22 cellular contexts compared by ENCODE assay signal in the genomic region with DNA sequence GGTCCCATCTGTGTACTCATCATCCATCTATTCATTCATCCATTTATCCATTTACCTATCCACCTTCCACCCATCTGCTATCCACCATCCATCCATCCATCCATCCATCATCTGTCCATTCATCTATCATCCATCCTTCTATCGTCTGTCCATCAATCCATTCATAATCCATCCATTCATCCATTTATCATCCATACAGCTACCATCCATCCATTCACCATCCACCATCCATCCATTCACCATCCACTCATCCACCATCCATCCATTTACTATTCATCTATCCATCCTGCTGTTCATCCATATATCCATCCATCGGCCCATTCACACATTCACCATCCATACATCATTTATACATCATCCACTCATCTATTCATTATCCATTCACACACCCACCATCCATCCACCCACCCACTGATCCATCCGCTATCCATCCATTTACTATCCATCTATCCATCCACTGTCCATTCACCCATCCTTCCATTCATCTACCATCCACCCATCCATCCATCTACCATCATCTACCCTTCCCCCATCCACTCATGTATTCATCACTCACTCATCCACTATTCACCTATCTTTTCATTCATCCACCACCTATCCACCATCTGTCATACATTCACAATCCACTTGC.
A peak's percentile ranks its signal among the peaks of the same experiment; 100 is the strongest.
DNase-seq lines count a peak whose midpoint lies in the region; ATAC-seq, FAIRE-seq and TF ChIP-seq lines count a peak whose summit lies in the region.
"Had no signal": no experiment of that assay in that cellular context is flagged by ENCODE, and none has a peak within 500 bp of the region (broad histone marks: within the 10 kb centered on the region; RNA-seq: fewer than 3 reads in every experiment).

No MANE protein-coding gene starts in this region.

- H3K9me3 ChIP-seq in HEK293 (ENCODE audit: control insufficient read depth, insufficient read depth, low read depth, low read length) (no peaks in the 10 kb centered on the region), IMR-90 (ENCODE audit: control insufficient read depth, insufficient read depth, low read length) (peaks cover 10% of the 10 kb centered on the region; the same call in 1 of the 2 replicates), H1 (ENCODE audit: insufficient read depth in 2 of 2, low read depth in 1 of 2, low read length in 1 of 2) (peaks cover 7 to 9% of the 10 kb centered on the region in 2 experiments; a peak in 3 of 4 replicates)

- no peak for FAIRE-seq in H1 (lab: Jason Lieb, UNC)
- FAIRE-seq in urothelium cell line (lab: Jason Lieb, UNC), result peak; percentile 81
- FAIRE-seq: A204.1, GM12878, GM19239 had no signal

- H3K4ac ChIP-seq in IMR-90 (ENCODE audit: low read depth, low read length), result no peak overlapping the region
- H3K4ac ChIP-seq in H1 (replicated peaks; ENCODE audit: insufficient read length, low read depth, low read length), result no peak overlapping the region

- H2BK5ac ChIP-seq in IMR-90 (ENCODE audit: low read depth, low read length, poor library complexity, severe bottlenecking) (peak overlapping the region; percentile 49), H1 (ENCODE audit: low read depth, low read length) (no peak overlapping the region)

- BruUV-seq in IMR-90 (replicated peaks; lab: Mats Ljungman, UMichigan), result no TSS peak

- H3K9me3 Mint-ChIP-seq in immature natural killer cell, result peaks cover 0 to 7% (median 4%) of the 10 kb centered on the region in 6 donors
- H3K9me3 Mint-ChIP-seq: CD8-positive, alpha-beta T cell had no signal

- H3K23me2 ChIP-seq in H1 (ENCODE audit: low read depth, low read length), result peaks cover 11% of the 10 kb centered on the region; the same call in 1 of the 2 replicates

- WGBS in IMR-90 (ENCODE audit: extremely low coverage in 2 of 2, insufficient read length in 1 of 2), 2 experiments, result 89 to 100% methylated on average over 3 of the region's 3 CpGs
- 88 to 100% methylated on average over 2 to 3 of the region's 3 CpGs for WGBS in H1 (ENCODE audit: extremely low coverage in 1 of 2, insufficient coverage in 1 of 2, insufficient read length in 1 of 2, insufficient replicate concordance in 2 of 2, low coverage in 1 of 2, low lambda C conversion rate in 2 of 2, missing lambda C conversion rate in 1 of 2), 2 experiments

- H2BK12ac ChIP-seq in H1 (ENCODE audit: low read depth, low read length), result no peak overlapping the region

- H3K36me3 ChIP-seq in HEK293 (ENCODE audit: control insufficient read depth in 2 of 2, insufficient read depth in 1 of 2, low read length in 2 of 2) (no peaks in the 10 kb centered on the region; a peak in 1 of 3 replicates), IMR-90 (ENCODE audit: control insufficient read depth, insufficient read depth, low read length) (no peaks in the 10 kb centered on the region), H1 (ENCODE audit: control insufficient read depth in 2 of 4, insufficient read depth in 4 of 4, low read length in 3 of 4) (no peaks in the 10 kb centered on the region; a peak in 1 of 8 replicates)

- POLR2A ChIA-PET in HEK293 (lab: Yijun Ruan, JAX), result no interaction called here
- POLR2A ChIA-PET in IMR-90 (lab: Charles Lee; ENCODE audit: unreplicated experiment), result no interaction called here
- POLR2A ChIA-PET in H1 (lab: Charles Lee; ENCODE audit: partially characterized antibody), result interaction anchor here (1.6 kb wide), 1 partner anchor 20 kb away, joined by 3 read pairs; no protein-coding TSS in a partner anchor

- no peaks in the 10 kb centered on the region for H3K27me3 ChIP-seq in IMR-90 (ENCODE audit: control insufficient read depth, insufficient read depth, low read length)
- H3K27me3 ChIP-seq in H1 (replicated peaks in 1 of 4; ENCODE audit: control insufficient read depth in 3 of 4, extremely low read depth in 1 of 4, insufficient read depth in 3 of 4, low read length in 3 of 4), result no peaks in the 10 kb centered on the region; a peak in 1 of 7 replicates
- H3K27me3 ChIP-seq: BLaER1 had no signal

- H3K18ac ChIP-seq in IMR-90 (ENCODE audit: low read depth, low read length) (no peak overlapping the region), H1 (ENCODE audit: extremely low read depth, low read length) (no peak overlapping the region)

- in situ Hi-C loops in IMR-90 (cut with MboI; ENCODE audit: low sequenced_read_pairs), result no loop called here

- H4K5ac ChIP-seq in IMR-90 (ENCODE audit: low read depth, low read length) (no peak overlapping the region), H1 (ENCODE audit: insufficient read length, low read depth, low read length) (no peak overlapping the region)

- TF ChIP-seq RAD21 in IMR-90 (IDR thresholded peaks at IDR 0.05; ENCODE audit: low read length), result no peak
- TF ChIP-seq RAD21 in H1 (IDR thresholded peaks at IDR 0.05 in 1 of 2, conservative IDR thresholded peaks at IDR 0.05 in 1 of 2; ENCODE audit: low read depth in 2 of 2, low read length in 2 of 2), result no peak

- H3K4me3 ChIP-seq in HEK293 (ENCODE audit: low read depth, low read length) (no peak overlapping the region), IMR-90 (ENCODE audit: insufficient read depth, low read depth, low read length) (no peak overlapping the region), H1 (ENCODE audit: extremely low read depth in 1 of 4, insufficient read depth in 2 of 4, low read depth in 3 of 4, low read length in 4 of 4) (no peak overlapping the region)
- H3K4me3 ChIP-seq: BLaER1, GM12878, GM23248 had no signal

- no peak overlapping the region for H2AK9ac ChIP-seq in IMR-90 (replicated peaks; ENCODE audit: low read depth, low read length, poor library complexity)

- CTCF ChIA-PET in HEK293 (lab: Yijun Ruan, JAX) (interaction anchor here (0.7 kb wide), 1 partner anchor 405 kb away, joined by 6 read pairs; no protein-coding TSS in a partner anchor), IMR-90 (lab: Yijun Ruan, JAX) (no interaction called here), H1 (lab: Charles Lee; ENCODE audit: partially characterized antibody) (interaction anchor here (1.4 to 2.7 kb wide), 4 partner anchors 14 to 49 kb away, joined by 3 to 19 read pairs (median 6); no protein-coding TSS in a partner anchor)

- H3K27ac ChIP-seq in HEK293 (ENCODE audit: extremely low read depth, low read depth, low read length) (no peak overlapping the region), IMR-90 (ENCODE audit: insufficient read depth, low read length) (no peak overlapping the region), H1 (ENCODE audit: low read depth, low read length) (no peak overlapping the region)
- H3K27ac ChIP-seq: BLaER1, C4-2B, GM23248 had no signal

- no peak overlapping the region for H3K14ac ChIP-seq in IMR-90 (replicated peaks; ENCODE audit: low read depth, low read length)
- no peak overlapping the region for H3K14ac ChIP-seq in H1 (ENCODE audit: insufficient read length)

- H3K9me1 ChIP-seq in IMR-90 (ENCODE audit: insufficient read depth, low read length), result no peaks in the 10 kb centered on the region

- H2BK20ac ChIP-seq in IMR-90 (ENCODE audit: low read depth, low read length) (no peak overlapping the region), H1 (ENCODE audit: low read length) (no peak overlapping the region)

- H2BK15ac ChIP-seq in IMR-90 (ENCODE audit: low read depth, low read length), result no peak overlapping the region
- H2BK15ac ChIP-seq in H1 (ENCODE audit: low read length), result no peak overlapping the region

- H3K36me3 Mint-ChIP-seq in immature natural killer cell, result peaks cover 0 to 3% (median 0%) of the 10 kb centered on the region in 3 donors

- H3K27me3 Mint-ChIP-seq in immature natural killer cell (ENCODE audit: low read depth in 3 of 3), result peaks cover 0 to 2% (median 0%) of the 10 kb centered on the region in 3 donors
- H3K27me3 Mint-ChIP-seq: B cell; CD4-positive, CD25-positive, alpha-beta regulatory T cell had no signal

- H3K56ac ChIP-seq in IMR-90 (ENCODE audit: extremely low read depth, insufficient read depth, low read length) (no peak overlapping the region), H1 (replicated peaks; ENCODE audit: insufficient read length, low read depth, low read length) (peak overlapping the region; percentile 49)

- H3K9ac ChIP-seq in IMR-90 (ENCODE audit: low read depth, low read length) (no peak overlapping the region), H1 (replicated peaks in 1 of 4; ENCODE audit: extremely low read depth in 1 of 4, low read depth in 3 of 4, low read length in 3 of 4) (no peak overlapping the region)
- H3K9ac ChIP-seq: BLaER1, GM23248 had no signal

- H2BK120ac ChIP-seq in IMR-90 (ENCODE audit: low read depth, low read length), result no peak overlapping the region
- no peak overlapping the region for H2BK120ac ChIP-seq in H1 (replicated peaks; ENCODE audit: low read depth, low read length)

- dilution Hi-C loops in IMR-90 (cut with HindIII; ENCODE audit: low sequenced_read_pairs, unreplicated experiment), result no loop called here

- H3K23ac ChIP-seq in IMR-90 (ENCODE audit: low read depth, low read length) (no peak overlapping the region), H1 (ENCODE audit: insufficient read length) (no peak overlapping the region)

- ATAC-seq in IMR-90 (ENCODE audit: low read depth) (no peak), HG03460 (IDR thresholded peaks at IDR 0.05; ENCODE audit: unreplicated experiment) (no peak)
- ATAC-seq: CD8-positive, alpha-beta T cell; GM12878 had no signal

- H4K20me1 ChIP-seq in IMR-90 (ENCODE audit: insufficient read depth, low read length), result no peaks in the 10 kb centered on the region
- peaks cover 0 to 7% of the 10 kb centered on the region in 2 experiments for H4K20me1 ChIP-seq in H1 (replicated peaks in 1 of 2; ENCODE audit: control insufficient read depth in 1 of 2, insufficient read depth in 2 of 2, low read length in 2 of 2)
- H4K20me1 ChIP-seq: BLaER1 had no signal

- H3K4me1 Mint-ChIP-seq in immature natural killer cell, result no peaks in the 10 kb centered on the region
- H3K4me1 Mint-ChIP-seq: B cell, H9 had no signal

- H3K27ac Mint-ChIP-seq in immature natural killer cell, result no peak overlapping the region
- H3K27ac Mint-ChIP-seq: B cell; CD4-positive, CD25-positive, alpha-beta regulatory T cell; CD8-positive, alpha-beta T cell; H9 had no signal

- H2AK5ac ChIP-seq in IMR-90 (ENCODE audit: low read depth, low read length) (no peak overlapping the region), H1 (ENCODE audit: low read depth, low read length) (no peak overlapping the region)

- H3K79me2 ChIP-seq in H1 (ENCODE audit: control insufficient read depth in 1 of 2, insufficient read depth in 2 of 2, low read length in 2 of 2), result no peaks in the 10 kb centered on the region

- no peak overlapping the region for H3K4me2 ChIP-seq in IMR-90 (ENCODE audit: low read depth, low read length)
- H3K4me2 ChIP-seq in H1 (ENCODE audit: insufficient read depth in 1 of 2, low read depth in 2 of 2, low read length in 2 of 2), result no peak overlapping the region
- H3K4me2 ChIP-seq: BLaER1 had no signal

- TF ChIP-seq CTCF in HEK293 (tag by site-specific recombination; IDR thresholded peaks at IDR 0.05), result no peak
- TF ChIP-seq CTCF in IMR-90 (conservative IDR thresholded peaks at IDR 0.05; ENCODE audit: low read depth, low read length), result no peak
- no peak for TF ChIP-seq CTCF in H1 (IDR thresholded peaks at IDR 0.05; ENCODE audit: control extremely low read depth in 1 of 3, insufficient read depth in 1 of 3, low read depth in 1 of 3, low read length in 3 of 3)

- H3K4me1 ChIP-seq in HEK293 (ENCODE audit: control insufficient read depth, insufficient read depth, low read length) (no peaks in the 10 kb centered on the region), IMR-90 (ENCODE audit: control insufficient read depth, insufficient read depth, low read length) (no peaks in the 10 kb centered on the region), H1 (replicated peaks in 1 of 4; ENCODE audit: control insufficient read depth in 3 of 4, insufficient read depth in 4 of 4, low read length in 3 of 4) (no peaks in the 10 kb centered on the region)
- H3K4me1 ChIP-seq: Caco-2 had no signal

- H3K79me1 ChIP-seq in IMR-90 (ENCODE audit: low read depth in 1 of 2, low read length in 2 of 2) (no peaks in the 10 kb centered on the region), H1 (ENCODE audit: low read depth, low read length) (no peaks in the 10 kb centered on the region)

- no peak overlapping the region for H4K8ac ChIP-seq in IMR-90 (ENCODE audit: low read depth in 2 of 2, low read length in 2 of 2)
- H4K8ac ChIP-seq in H1 (ENCODE audit: extremely low read depth, insufficient read depth, low read length), result no peak overlapping the region

- TF ChIP-seq POLR2A in IMR-90 (IDR thresholded peaks at IDR 0.05; ENCODE audit: low read depth, low read length) (no peak), H1 (IDR thresholded peaks at IDR 0.05; ENCODE audit: control extremely low read depth in 1 of 2, low read depth in 2 of 2, low read length in 2 of 2) (no peak)

- H4K91ac ChIP-seq in IMR-90 (ENCODE audit: insufficient read depth, low read depth, low read length) (no peak overlapping the region), H1 (replicated peaks; ENCODE audit: insufficient read length, low read length) (no peak overlapping the region)

- intact Hi-C loops in IMR-90 (cut with micrococcal nuclease), result no loop called here

- DNase-seq in IMR-90, result no peak
- no peak for DNase-seq in H1 (ENCODE audit: low read depth in 1 of 2, low spot score in 2 of 2)
- DNase-seq in urothelium cell line (ENCODE audit: low spot score), result no peak
- DNase-seq in SIG-M5 treated with dmso at 0.1 percent for 504 hours (lab: John Stamatoyannopoulos, UW; ENCODE audit: unreplicated experiment), result no peak
- no peak for DNase-seq in DMS 273 treated with DMSO at 0.1 percent for 48 hours (lab: John Stamatoyannopoulos, UW)
- DNase-seq in immature natural killer cell, result no peak
- DNase-seq: Caco-2; CD4-positive, CD25-positive, alpha-beta regulatory T cell; CD8-positive, alpha-beta T cell; DMS79; EL; GDM1; GM23248; H9 had no signal

- H2AFZ ChIP-seq in IMR-90 (replicated peaks; ENCODE audit: low read length, poor library complexity) (no peak overlapping the region), H1 (ENCODE audit: low read length) (no peak overlapping the region)
- H2AFZ ChIP-seq: GM23248 had no signal

- TF ChIP-seq EP300 in H1 (IDR thresholded peaks at IDR 0.05; ENCODE audit: borderline replicate concordance in 1 of 2, low read depth in 2 of 2, low read length in 2 of 2), result no peak

- H3K4me3 Mint-ChIP-seq in immature natural killer cell, result no peak overlapping the region
- H3K4me3 Mint-ChIP-seq: B cell; CD4-positive, CD25-positive, alpha-beta regulatory T cell; CD8-positive, alpha-beta T cell; H9 had no signal
